22 cellular contexts compared by ENCODE assay signal in the genomic region with DNA sequence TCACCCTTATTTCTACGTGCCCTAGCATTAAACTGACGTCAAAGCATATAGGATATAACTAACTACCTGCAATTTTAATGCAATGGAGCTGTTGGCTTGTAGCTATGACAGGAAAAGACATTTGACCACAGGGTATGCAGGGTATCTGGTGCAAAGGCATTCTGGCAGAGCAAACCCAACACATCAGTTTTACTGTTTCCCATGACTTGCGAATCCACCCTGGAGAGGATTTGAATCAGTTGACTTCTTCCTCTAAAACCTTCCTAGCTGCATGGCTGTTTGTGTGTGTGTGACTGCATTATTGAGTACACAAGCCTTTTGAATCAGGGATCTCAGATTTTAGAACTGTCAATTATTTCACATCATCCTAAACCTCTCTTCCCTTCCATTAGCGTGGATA. TPM values are rescaled to one million over a fixed set of nuclear protein-coding genes. Genes with fewer than 3 reads are reported as not detected.
DNase-seq lines count a peak whose midpoint lies in the region; ATAC-seq and TF ChIP-seq lines count a peak whose summit lies in the region.
"Had no signal": no experiment of that assay in that cellular context is flagged by ENCODE, and none has a peak within 500 bp of the region (broad histone marks: within the 10 kb centered on the region; RNA-seq: fewer than 3 reads in every experiment).

No MANE protein-coding gene starts in this region.

- H3K36me3 ChIP-seq in endodermal cell (ENCODE audit: control insufficient read depth, insufficient read depth, low read length), result no peaks in the 10 kb centered on the region
- H3K36me3 ChIP-seq: ascending aorta, colonic mucosa, prostate gland, spleen had no signal

- POLR2A ChIA-PET in CD4-positive, alpha-beta T cell (lab: Charles Lee), result no interaction called here

- no peak overlapping the region for H3K27ac ChIP-seq in endodermal cell (ENCODE audit: low read depth, low read length)
- no peak overlapping the region for H3K27ac ChIP-seq in CD4-positive, alpha-beta T cell (ENCODE audit: low read depth, low read length)
- H3K27ac ChIP-seq: ascending aorta, colonic mucosa, HL-60, prostate gland, spleen had no signal

- H3K9me3 ChIP-seq in endodermal cell (ENCODE audit: control insufficient read depth, low read length), result no peaks in the 10 kb centered on the region
- no peaks in the 10 kb centered on the region for H3K9me3 ChIP-seq in CD4-positive, alpha-beta T cell (ENCODE audit: control insufficient read depth, low read length)
- H3K9me3 ChIP-seq: ascending aorta, colonic mucosa, prostate gland, spleen had no signal

- intact Hi-C loops in CD4-positive, alpha-beta T cell (cut with DNase I, micrococcal nuclease), result no loop called here

- H3K4me3 Mint-ChIP-seq in T-helper 1 cell treated with Interleukin-12 subunit alpha and Interleukin-12 subunit beta and Interleukin-4 antibody, amounts not matched to agents 30 μg/mL and 1 μg/mL, for 36 hours, result no peak overlapping the region
- H3K4me3 Mint-ChIP-seq in endodermal cell, result no peak overlapping the region
- H3K4me3 Mint-ChIP-seq in CD4-positive, alpha-beta T cell, result no peak overlapping the region
- H3K4me3 Mint-ChIP-seq: nephron progenitor cell had no signal

- H3K4me3 ChIP-seq in endodermal cell (ENCODE audit: low read length), result no peak overlapping the region
- H3K4me3 ChIP-seq: ascending aorta, colonic mucosa, prostate gland, spleen had no signal

- peak overlapping the region; percentile 6 for H3K27ac Mint-ChIP-seq in T-helper 1 cell treated with Interleukin-12 subunit alpha and Interleukin-12 subunit beta and Interleukin-4 antibody, amounts not matched to agents 30 μg/mL and 1 μg/mL, for 36 hours
- H3K27ac Mint-ChIP-seq in endodermal cell, result peak overlapping the region; percentile 41
- H3K27ac Mint-ChIP-seq in CD4-positive, alpha-beta T cell, result no peak overlapping the region
- H3K27ac Mint-ChIP-seq: nephron progenitor cell had no signal

- 93 to 94% methylated on average over 2 to 4 of the region's 4 CpGs for WGBS in endodermal cell (ENCODE audit: insufficient coverage in 1 of 2, insufficient read length in 1 of 2), 2 experiments

- ATAC-seq in CD4-positive, alpha-beta T cell (ENCODE audit: poor library complexity), result no peak
- ATAC-seq: left colon had no signal

- no peaks in the 10 kb centered on the region for H3K36me3 Mint-ChIP-seq in T-helper 1 cell treated with Interleukin-12 subunit alpha and Interleukin-12 subunit beta and Interleukin-4 antibody, amounts not matched to agents 30 μg/mL and 1 μg/mL, for 36 hours (ENCODE audit: low read depth)
- H3K36me3 Mint-ChIP-seq in endodermal cell (ENCODE audit: low read depth), result no peaks in the 10 kb centered on the region
- H3K36me3 Mint-ChIP-seq in CD4-positive, alpha-beta T cell (ENCODE audit: low read depth), result no peaks in the 10 kb centered on the region

- peaks cover 4% of the 10 kb centered on the region for H3K4me1 ChIP-seq in endodermal cell (ENCODE audit: control insufficient read depth, insufficient read depth, low read length)
- H3K4me1 ChIP-seq: ascending aorta, colonic mucosa, prostate gland, spleen had no signal

- CTCF ChIA-PET in CD4-positive, alpha-beta T cell (lab: Charles Lee), result no interaction called here

- no peaks in the 10 kb centered on the region for H3K9me3 Mint-ChIP-seq in T-helper 1 cell treated with Interleukin-12 subunit alpha and Interleukin-12 subunit beta and Interleukin-4 antibody, amounts not matched to agents 30 μg/mL and 1 μg/mL, for 36 hours
- no peaks in the 10 kb centered on the region for H3K9me3 Mint-ChIP-seq in endodermal cell
- H3K9me3 Mint-ChIP-seq in CD4-positive, alpha-beta T cell, result no peaks in the 10 kb centered on the region
- H3K9me3 Mint-ChIP-seq: nephron progenitor cell had no signal

- DNase-seq in T-helper 1 cell (no peak), NCI-H226 (peak; percentile 56), endodermal cell (no peak), renal cortical epithelial cell (ENCODE audit: low read depth) (peak; percentile 92), HT-29 (ENCODE audit: low spot score) (no peak), DMS79 treated with DMSO at 0.1 percent for 48 hours (lab: John Stamatoyannopoulos, UW) (no peak)
- DNase-seq in CD4-positive, alpha-beta T cell, result no peak
- DNase-seq: 8988T; C1 segment of cervical spinal cord; colonic mucosa; left colon; midbrain; MV-4-11; NCI-H2029 treated with DMSO at 0.1 percent for 48 hours; nephron progenitor cell; RPMI8226; spleen; stimulated activated CD4-positive, alpha-beta T cell treated with anti-CD3 and anti-CD28 coated beads, Interleukin-4, amount 100 ng/mL, for 4 hours had no signal

- peaks cover 8% of the 10 kb centered on the region for H3K4me1 Mint-ChIP-seq in T-helper 1 cell treated with Interleukin-12 subunit alpha and Interleukin-12 subunit beta and Interleukin-4 antibody, amounts not matched to agents 30 μg/mL and 1 μg/mL, for 36 hours (ENCODE audit: low read depth)
- H3K4me1 Mint-ChIP-seq in endodermal cell, result peaks cover 9% of the 10 kb centered on the region
- peaks cover 12% of the 10 kb centered on the region for H3K4me1 Mint-ChIP-seq in CD4-positive, alpha-beta T cell (ENCODE audit: low read depth)
- H3K4me1 Mint-ChIP-seq: nephron progenitor cell had no signal

- peaks cover 16% of the 10 kb centered on the region for H3K27me3 Mint-ChIP-seq in T-helper 1 cell treated with Interleukin-12 subunit alpha and Interleukin-12 subunit beta and Interleukin-4 antibody, amounts not matched to agents 30 μg/mL and 1 μg/mL, for 36 hours (ENCODE audit: low read depth)
- H3K27me3 Mint-ChIP-seq in endodermal cell (ENCODE audit: insufficient read depth), result no peaks in the 10 kb centered on the region
- peaks cover 13% of the 10 kb centered on the region for H3K27me3 Mint-ChIP-seq in CD4-positive, alpha-beta T cell

- no peaks in the 10 kb centered on the region for H3K27me3 ChIP-seq in endodermal cell (ENCODE audit: control insufficient read depth, insufficient read depth, low read length, poor library complexity, severe bottlenecking)
- H3K27me3 ChIP-seq in CD4-positive, alpha-beta T cell (ENCODE audit: control insufficient read depth, insufficient read depth, low read length), result no peaks in the 10 kb centered on the region
- H3K27me3 ChIP-seq: ascending aorta, colonic mucosa had no signal

- H3K9ac ChIP-seq in endodermal cell (ENCODE audit: extremely low read depth, low read length, poor library complexity, severe bottlenecking), result no peak overlapping the region

- TF ChIP-seq CTCF in endodermal cell (conservative IDR thresholded peaks at IDR 0.05), result no peak
- no peak for TF ChIP-seq CTCF in CD4-positive, alpha-beta T cell (IDR thresholded peaks at IDR 0.05)

RNA-seq across cellular contexts. Expression of a gene that starts 41.7 kb away (rescaled TPM):
- total RNA-seq in endodermal cell (1 to 10 TPM; 6.2 to 7.1 TPM), renal cortical epithelial cell (10.8 and 14.2 TPM in 2 replicates)
- polyA plus RNA-seq in endodermal cell (2013, experiment 1 of 2), result 2.2 TPM
- 1.7 TPM for polyA plus RNA-seq in endodermal cell (2013, experiment 2 of 2)
- not detected in 2 replicates for total RNA-seq in HT-29 (2014; rRNA removed; shearing (Covaris generic))
- total RNA-seq in CD4-positive, alpha-beta T cell, result not detected
- total RNA-seq: ascending aorta, spleen had no signal

Comparison
In these comparisons a context has a peak if more than half of its experiments do, and no peak if none do; other contexts are left out.
1. DNase-seq: peak in NCI-H226 (single experiment) and renal cortical epithelial cell (single experiment); none in T-helper 1 cell (0 of 5), endodermal cell (single experiment), HT-29 (single experiment), DMS79 treated with DMSO at 0.1 percent for 48 hours (single experiment) and CD4-positive, alpha-beta T cell (0 of 10).